Comparison of ENCODE assay signal across 12 cellular contexts in the genomic region with DNA sequence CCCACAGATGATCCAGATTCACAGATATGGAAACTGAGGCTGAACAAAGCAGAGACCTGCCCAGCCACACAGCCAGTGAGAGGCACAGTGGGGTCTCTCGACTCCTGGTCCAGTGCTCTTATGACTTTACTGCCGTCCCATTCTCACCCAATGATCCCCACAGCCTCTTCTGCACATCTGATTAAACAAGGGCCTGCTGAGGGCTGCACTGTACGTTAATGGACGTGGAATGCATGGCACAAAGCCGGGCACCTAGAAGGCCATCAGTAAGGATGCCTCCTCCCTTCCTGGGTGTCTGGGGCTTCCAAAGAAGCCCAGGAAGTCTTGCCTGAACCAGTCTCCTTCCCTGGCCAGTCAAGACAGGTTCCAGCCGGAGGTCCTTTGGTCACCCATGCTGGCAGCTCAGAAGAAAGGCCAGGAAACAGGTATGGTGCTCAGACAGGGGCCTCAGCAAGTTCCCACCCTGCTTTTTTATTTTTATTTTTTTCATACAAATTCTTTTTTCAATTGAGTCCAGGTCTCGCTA. TPM values are rescaled to one million over a fixed set of nuclear protein-coding genes. Genes with fewer than 3 reads are reported as not detected.
DNase-seq lines count a peak whose midpoint lies in the region; ATAC-seq and TF ChIP-seq lines count a peak whose summit lies in the region.
"Had no signal": no experiment of that assay in that cellular context is flagged by ENCODE, and none has a peak within 500 bp of the region (broad histone marks: within the 10 kb centered on the region; RNA-seq: fewer than 3 reads in every experiment).

No MANE protein-coding gene starts in this region.

- intact Hi-C loops in left ventricle myocardium inferior (cut with micrococcal nuclease) (no loop called here), heart right ventricle (cut with DNase I) (loop anchor here in 3 of 10 donors (2.0 to 5.0 kb wide), 3 partner anchors 25 to 659 kb away; a partner anchor contains a TSS)

- WGBS in heart right ventricle, 2 donors = 73 to 79% methylated on average over 7 of the region's 7 CpGs

- DNase-seq in left ventricle myocardium inferior (no peak), heart right ventricle (no peak), superior temporal gyrus (ENCODE audit: extremely low spot score) (peak; percentile 26), NOMO-1 treated with dmso at 0.1 percent for 144 hours (lab: John Stamatoyannopoulos, UW; ENCODE audit: unreplicated experiment) (no peak)
- DNase-seq: erythroblast, NCI-H446, small intestine, WERI-Rb-1 had no signal

- H3K27me3 ChIP-seq in left ventricle myocardium inferior (ENCODE audit: low read depth) = no peaks in the 10 kb centered on the region
- H3K27me3 ChIP-seq in heart right ventricle = no peaks in the 10 kb centered on the region
- H3K27me3 ChIP-seq in endocrine pancreas (ENCODE audit: control insufficient read depth, insufficient read depth, low read length) = no peaks in the 10 kb centered on the region

- no peak for TF ChIP-seq CTCF in left ventricle myocardium inferior (IDR thresholded peaks at IDR 0.05; ENCODE audit: borderline replicate concordance)
- TF ChIP-seq CTCF in heart right ventricle (IDR thresholded peaks at IDR 0.05) = no peak

- ATAC-seq in heart right ventricle (no peak), HG03045 (IDR thresholded peaks at IDR 0.05; ENCODE audit: unreplicated experiment) (no peak)
- ATAC-seq: Right ventricle myocardium inferior had no signal

- H3K36me3 ChIP-seq in left ventricle myocardium inferior (no peaks in the 10 kb centered on the region), heart right ventricle (no peaks in the 10 kb centered on the region), endocrine pancreas (ENCODE audit: control insufficient read depth, insufficient read depth, low read length) (no peaks in the 10 kb centered on the region)
- H3K36me3 ChIP-seq: WERI-Rb-1 had no signal

- H3K27ac ChIP-seq in left ventricle myocardium inferior (replicated peaks) (peak overlapping the region; percentile 33), heart right ventricle (peak overlapping the region in 1 of 10 donors; percentile 39)
- H3K27ac ChIP-seq: WERI-Rb-1 had no signal

- peak overlapping the region; percentile 71 for H3K9ac ChIP-seq in endocrine pancreas (ENCODE audit: control insufficient read depth, insufficient read depth, low read length)

- no peaks in the 10 kb centered on the region for H3K9me3 ChIP-seq in left ventricle myocardium inferior (replicated peaks)
- H3K9me3 ChIP-seq in heart right ventricle = no peaks in the 10 kb centered on the region
- no peaks in the 10 kb centered on the region for H3K9me3 ChIP-seq in endocrine pancreas (ENCODE audit: control insufficient read depth, low read length)

- H3K4me3 ChIP-seq in left ventricle myocardium inferior (no peak overlapping the region), heart right ventricle (no peak overlapping the region), endocrine pancreas (ENCODE audit: control insufficient read depth, insufficient read depth, low read length) (peak overlapping the region; percentile 88)

- peaks cover 85% of the 10 kb centered on the region for H3K4me1 ChIP-seq in left ventricle myocardium inferior
- H3K4me1 ChIP-seq in heart right ventricle = peaks cover 21 to 80% (median 73%) of the 10 kb centered on the region in 9 donors
- H3K4me1 ChIP-seq in endocrine pancreas (ENCODE audit: control insufficient read depth, insufficient read depth, low read length) = no peaks in the 10 kb centered on the region

RNA-seq across cellular contexts. Expression of a gene that starts 3.8 kb away (rescaled TPM):
- total RNA-seq in left ventricle myocardium inferior (39.9 TPM), heart right ventricle (10 to 100 TPM; 29.2 to 47.0 (median 39.6) TPM)
- polyA plus RNA-seq in heart right ventricle = 10 to 100 TPM; 36.9 to 52.3 TPM

RNA-seq across cellular contexts. Expression of a gene that starts 15.6 kb away (rescaled TPM):
- total RNA-seq in left ventricle myocardium inferior (not detected), heart right ventricle (not detected)
- 1 to 10 TPM in 1 of 2 donors, under 1 TPM in 1; 0.58 to 2.0 TPM for polyA plus RNA-seq in heart right ventricle
- total RNA-seq: naive thymus-derived CD8-positive, alpha-beta T cell; Right ventricle myocardium inferior had no signal
- polyA plus RNA-seq: naive thymus-derived CD8-positive, alpha-beta T cell had no signal

RNA-seq across cellular contexts. Expression of a gene that starts 48.1 kb away (rescaled TPM):
- 5.3 TPM for total RNA-seq in left ventricle myocardium inferior
- total RNA-seq in heart right ventricle = 1 to 10 TPM; 4.1 to 8.7 (median 5.8) TPM
- polyA plus RNA-seq in heart right ventricle = 1 to 10 TPM; 2.8 to 8.0 TPM

RNA-seq across cellular contexts. Expression of a gene that starts 49.0 kb away (rescaled TPM):
- total RNA-seq in left ventricle myocardium inferior (0.88 TPM), heart right ventricle (1 to 10 TPM in 7 of 10 donors, under 1 TPM in 3; 0.38 to 4.7 (median 1.9) TPM)
- polyA plus RNA-seq in heart right ventricle = 1 to 10 TPM; 1.6 to 6.1 TPM
- total RNA-seq: naive thymus-derived CD8-positive, alpha-beta T cell had no signal
- polyA plus RNA-seq: naive thymus-derived CD8-positive, alpha-beta T cell had no signal

RNA-seq across cellular contexts. Expression of a gene that starts 55.9 kb away (rescaled TPM):
- total RNA-seq in left ventricle myocardium inferior = 177 TPM
- total RNA-seq in heart right ventricle = 100 to 1,000 TPM; 156 to 210 (median 186) TPM
- polyA plus RNA-seq in heart right ventricle = 100 to 1,000 TPM; 135 to 291 TPM
